In genomic region chr2:232347369-232347768, GRCh38 we compare ENCODE assay signal across 9 cellular contexts. TPM values are rescaled to one million over a fixed set of nuclear protein-coding genes. Genes with fewer than 3 reads are reported as not detected.
"Had no signal": no experiment of that assay in that cellular context is flagged by ENCODE, and none has a peak within 500 bp of the region (broad histone marks: within the 10 kb centered on the region; RNA-seq: fewer than 3 reads in every experiment).

No MANE protein-coding gene starts in this region.

- H2AFZ ChIP-seq: GM23338 had no signal

- H3K27ac ChIP-seq: HL-60, KMS-11 had no signal

- H3K4me3 ChIP-seq: GM23338 had no signal

- FAIRE-seq: H54 had no signal

- H3K4me3 Mint-ChIP-seq: GM23338, H9 had no signal

- DNase-seq: H9, HCEC 1CT, IMR-90, KBM-7 had no signal

- H3K4me2 ChIP-seq: GM23338, KMS-11 had no signal

- H3K4me1 Mint-ChIP-seq: GM23338, H9 had no signal

- H3K27ac Mint-ChIP-seq: GM23338, H9 had no signal

- ATAC-seq: GM23338 had no signal

RNA-seq across cellular contexts. Expression of gene ALPP, which starts 31.2 kb away (rescaled TPM):
- total RNA-seq: HT1080, IMR-90 had no signal
- polyA plus RNA-seq: GM23338, IMR-90 had no signal

RNA-seq across cellular contexts. Expression of gene ALPG, which starts 59.3 kb away (rescaled TPM):
- total RNA-seq: HT1080, IMR-90 had no signal
- polyA plus RNA-seq: IMR-90 had no signal
